In the genomic region with DNA sequence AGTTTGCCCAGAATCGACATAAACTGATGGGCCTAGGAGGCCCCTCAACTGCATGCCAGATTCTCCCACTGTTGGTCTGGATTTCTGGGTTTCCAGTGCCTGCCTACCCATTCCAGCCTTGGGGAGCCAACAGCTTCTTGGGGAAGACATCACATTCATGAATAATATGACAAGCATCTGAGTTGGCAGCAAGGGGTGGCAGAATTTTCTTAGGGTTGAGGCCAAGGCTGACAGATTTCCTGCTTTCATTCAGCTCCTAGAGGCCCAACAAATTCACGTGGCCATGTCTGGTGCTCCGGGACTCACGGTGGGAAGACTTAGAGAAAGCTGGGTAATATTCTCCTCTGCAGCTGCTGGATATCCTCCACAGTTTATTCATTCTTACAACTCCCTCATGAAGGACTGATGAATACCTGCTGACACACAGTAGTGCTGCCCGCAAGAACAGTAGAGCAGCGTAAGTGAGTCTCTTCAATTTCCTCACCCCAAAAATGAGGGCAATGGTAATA, we compare ENCODE assay signal across 24 cellular contexts.
DNase-seq lines count a peak whose midpoint lies in the region; ATAC-seq lines count a peak whose summit lies in the region.
"Had no signal": no experiment of that assay in that cellular context is flagged by ENCODE, and none has a peak within 500 bp of the region (broad histone marks: within the 10 kb centered on the region; RNA-seq: fewer than 3 reads in every experiment).

No MANE protein-coding gene starts in this region.

- H3K36me3 ChIP-seq in adipocyte (ENCODE audit: control insufficient read depth, insufficient read depth, low read length, severe bottlenecking) = no peaks in the 10 kb centered on the region

- H3K4me1 ChIP-seq in adipocyte (ENCODE audit: control insufficient read depth, insufficient read depth, low read length) = peaks cover 14% of the 10 kb centered on the region
- H3K4me1 ChIP-seq: A549 had no signal

- DNase-seq in HS-27A (ENCODE audit: low read depth) (peak; percentile 46), adipocyte (ENCODE audit: low read depth) (no peak), fibroblast of gingiva (ENCODE audit: low read depth) (peak; percentile 7), HCEC 1CT (no peak), A172 (ENCODE audit: low spot score) (no peak)
- DNase-seq: C1 segment of cervical spinal cord; CD4-positive, alpha-beta memory T cell; COR-L47; DMS53; Karpas-422; NCI-H1105 treated with DMSO at 0.1 percent for 48 hours; NCI-H146; NCI-H1930; NCI-H2107; NCI-H524; NCI-H748 treated with DMSO at 0.1 percent for 48 hours; PC-3; SK-N-SH; SW 1271 had no signal

- H3K4me3 ChIP-seq in adipocyte (ENCODE audit: low read length) = peak overlapping the region; percentile 39
- H3K4me3 ChIP-seq: A549, GM12878 had no signal

- H3K9ac ChIP-seq in adipocyte (ENCODE audit: low read length) = peak overlapping the region; percentile 22
- H3K9ac ChIP-seq: SK-N-SH had no signal

- H3K27me3 ChIP-seq in adipocyte (replicated peaks; ENCODE audit: control insufficient read depth, insufficient read depth, low read length) = no peaks in the 10 kb centered on the region

- no peak for ATAC-seq in HG03432 (IDR thresholded peaks at IDR 0.05; ENCODE audit: unreplicated experiment)
- ATAC-seq in GM21528 (IDR thresholded peaks at IDR 0.05; ENCODE audit: low FRiP score, unreplicated experiment) = no peak
- ATAC-seq: A549, GM12878, HepG2, PC-3 had no signal

- peaks cover 26% of the 10 kb centered on the region for H3K9me3 ChIP-seq in adipocyte (ENCODE audit: control insufficient read depth, low read length)

Comparison
In these comparisons a context has a peak if more than half of its experiments do, and no peak if none do; other contexts are left out.
1. DNase-seq: peak in HS-27A (single experiment) and fibroblast of gingiva (single experiment); none in adipocyte (single experiment), HCEC 1CT (single experiment) and A172 (single experiment).